Comparison of ENCODE assay signal across 9 cellular contexts in genomic region chr5:36177715-36178556, GRCh38. TPM values are rescaled to one million over a fixed set of nuclear protein-coding genes. Genes with fewer than 3 reads are reported as not detected.
DNase-seq lines count a peak whose midpoint lies in the region; ATAC-seq and TF ChIP-seq lines count a peak whose summit lies in the region.
"Had no signal": no experiment of that assay in that cellular context is flagged by ENCODE, and none has a peak within 500 bp of the region (broad histone marks: within the 10 kb centered on the region; RNA-seq: fewer than 3 reads in every experiment).

No MANE protein-coding gene starts in this region.

- TF ChIP-seq CTCF in brain (conservative IDR thresholded peaks at IDR 0.05), result peak; percentile 59 to 76

- peak overlapping the region in 3 of 5 experiments; percentile 46 to 68 (median 50) for H3K27ac Mint-ChIP-seq in brain

- H3K4me1 Mint-ChIP-seq in brain, result peaks cover 11% of the 10 kb centered on the region

- no peak overlapping the region for H3K4me3 Mint-ChIP-seq in brain
- H3K4me3 Mint-ChIP-seq: CD4-positive, CD25-positive, alpha-beta regulatory T cell had no signal

- intact Hi-C loops in left colon (cut with DNase I, micrococcal nuclease), result loop anchor here in 1 of 2 donors (5.0 kb wide), 1 partner anchor 124 kb away; the partner anchor contains the start of gene RANBP3L

- peaks cover 82% of the 10 kb centered on the region for H3K36me3 Mint-ChIP-seq in brain

- no peaks in the 10 kb centered on the region for H3K9me3 Mint-ChIP-seq in brain
- H3K9me3 Mint-ChIP-seq: CD4-positive, CD25-positive, alpha-beta regulatory T cell had no signal

- ATAC-seq in left colon (peak; percentile 64), HG03565 (IDR thresholded peaks at IDR 0.05; ENCODE audit: unreplicated experiment) (no peak), HG03095 (IDR thresholded peaks at IDR 0.05; ENCODE audit: unreplicated experiment) (no peak), GM21717 (IDR thresholded peaks at IDR 0.05; ENCODE audit: unreplicated experiment) (no peak)

- no peaks in the 10 kb centered on the region for H3K27me3 Mint-ChIP-seq in brain
- H3K27me3 Mint-ChIP-seq: CD4-positive, CD25-positive, alpha-beta regulatory T cell had no signal

- DNase-seq in NCI-H1092 treated with DMSO at 0.1 percent for 48 hours (lab: John Stamatoyannopoulos, UW) (peak; percentile 10), NCI-H1092 (lab: John Stamatoyannopoulos, UW) (no peak), NCI-H2081 (lab: John Stamatoyannopoulos, UW) (peak; percentile 27 to 63), left colon (no peak)

RNA-seq across cellular contexts. Expression of gene SKP2, which starts 26.0 kb away (rescaled TPM):
- 20.2 TPM for polyA plus RNA-seq in brain (ENCODE audit: insufficient read depth, low read depth, low replicate concordance)
- total RNA-seq in left colon, result 10 to 100 TPM; 14.4 to 19.1 TPM

RNA-seq across cellular contexts. Expression of gene LMBRD2, which starts 26.2 kb away (rescaled TPM):
- polyA plus RNA-seq in brain (ENCODE audit: insufficient read depth, low read depth, low replicate concordance), result 3.7 TPM
- 10 to 100 TPM; 15.1 to 17.3 TPM for total RNA-seq in left colon

Comparison
In these comparisons a context has a peak if more than half of its experiments do, and no peak if none do; other contexts are left out.
1. DNase-seq: peak in NCI-H1092 treated with DMSO at 0.1 percent for 48 hours (single experiment) and NCI-H2081 (2 of 2); none in NCI-H1092 (single experiment) and left colon (0 of 2).